In genomic region chr1:154923695-154924094, GRCh38 we compare ENCODE assay signal across 22 cellular contexts.
"Had no signal": no experiment of that assay in that cellular context is flagged by ENCODE, and none has a peak within 500 bp of the region (broad histone marks: within the 10 kb centered on the region; RNA-seq: fewer than 3 reads in every experiment).

No MANE protein-coding gene starts in this region.

- H3K27ac ChIP-seq: esophagus muscularis mucosa, gastrocnemius medialis, left ventricle myocardium inferior, pancreas, testis had no signal

- H3K4me3 Mint-ChIP-seq: nephron had no signal

- H3K4me1 Mint-ChIP-seq: nephron had no signal

- ATAC-seq: gastrocnemius medialis; pancreas; right cardiac atrium; stimulated activated naive CD8-positive, alpha-beta T cell treated with anti-CD3 and anti-CD28 coated beads, Interleukin-15, Interleukin-2, amounts not matched to agents 100 U/mL and 50 U/mL, for 24 hours had no signal

- FAIRE-seq: pancreas, small intestine, urothelium cell line had no signal

- H3K27me3 Mint-ChIP-seq: naive B cell, progenitor cell of endocrine pancreas had no signal

- H3K27me3 ChIP-seq: dorsolateral prefrontal cortex, esophagus muscularis mucosa, gastrocnemius medialis, pancreas, testis had no signal

- DNase-seq: cortex of kidney; dorsolateral prefrontal cortex; effector CD8-positive, alpha-beta T cell; gastrocnemius medialis; islet precursor cell; left ventricle myocardium inferior; mesenchymal stem cell; midbrain; naive B cell; occipital lobe; pancreas; small intestine; stimulated activated CD4-positive, alpha-beta T cell treated with anti-CD3 and anti-CD28 coated beads, Interleukin-2, amount 100 ng/mL, for 48 hours; stimulated activated naive CD8-positive, alpha-beta T cell treated with anti-CD3 and anti-CD28 coated beads, Interleukin-15, Interleukin-2, amounts not matched to agents 100 U/mL and 50 U/mL, for 24 hours; testis; trophoblast cell had no signal

- H3K9me3 Mint-ChIP-seq: nephron had no signal

- H3K9me3 ChIP-seq: esophagus muscularis mucosa, gastrocnemius medialis, left ventricle myocardium inferior, pancreas, testis had no signal

- H3K4me1 ChIP-seq: esophagus muscularis mucosa, gastrocnemius medialis, left ventricle myocardium inferior, pancreas had no signal

- H3K4me3 ChIP-seq: dorsolateral prefrontal cortex, esophagus muscularis mucosa, gastrocnemius medialis, left ventricle myocardium inferior, lung, pancreas, testis had no signal

- H3K27ac Mint-ChIP-seq: nephron, progenitor cell of endocrine pancreas had no signal
